2 cellular contexts compared by ENCODE assay signal in the genomic region with DNA sequence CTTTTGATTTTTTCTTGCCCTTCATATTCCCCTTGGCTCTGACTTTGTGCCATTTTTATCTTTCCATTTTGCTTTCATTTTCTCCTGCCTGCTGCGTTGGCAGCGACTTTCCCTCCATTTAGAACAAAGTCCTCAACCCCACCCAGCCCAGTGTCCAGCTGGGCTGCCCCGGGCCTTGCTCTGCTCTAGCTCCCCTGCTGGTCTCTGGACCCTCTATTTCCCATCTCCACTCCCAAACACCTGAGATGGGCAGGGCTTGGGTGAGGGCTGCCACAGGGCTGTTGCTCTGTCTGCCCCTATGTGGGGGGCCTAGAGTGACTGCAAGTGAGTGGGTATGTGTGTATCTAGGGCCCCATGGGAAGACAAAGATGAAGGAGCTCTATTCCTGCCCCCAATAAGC.
A peak's percentile ranks its signal among the peaks of the same experiment; 100 is the strongest.
TF ChIP-seq lines count a peak whose summit lies in the region.

No MANE protein-coding gene starts in this region.

TF ChIP-seq in HEK293, 187 proteins besides CTCF, POLR2A, EP300 and RAD21:
- no peak for TF ChIP-seq ZBTB48 (tag by site-specific recombination; IDR thresholded peaks at IDR 0.05)
- no peak for TF ChIP-seq ZNF341 (tag by site-specific recombination; IDR thresholded peaks at IDR 0.05; ENCODE audit: low read depth)
- TF ChIP-seq ZNF391 (tag by site-specific recombination; IDR thresholded peaks at IDR 0.05; ENCODE audit: borderline replicate concordance, low read depth): no peak
- no peak for TF ChIP-seq ZNF433 (tag by site-specific recombination; IDR thresholded peaks at IDR 0.05; ENCODE audit: low read depth)
- TF ChIP-seq PRDM1 (tag by site-specific recombination; IDR thresholded peaks at IDR 0.05): 0 out of 2 replicates have a peak, but pooled peaks have one; percentile 22
- no peak for TF ChIP-seq ZNF112 (tag by site-specific recombination; IDR thresholded peaks at IDR 0.05)
- no peak for TF ChIP-seq ZNF768 (tag by site-specific recombination; IDR thresholded peaks at IDR 0.05)
- no peak for TF ChIP-seq ZEB2 (tag by site-specific recombination; IDR thresholded peaks at IDR 0.05)
- TF ChIP-seq ZNF274 (IDR thresholded peaks at IDR 0.05; ENCODE audit: low read length): no peak
- no peak for TF ChIP-seq ZNF274 (tag by site-specific recombination; IDR thresholded peaks at IDR 0.05; ENCODE audit: borderline replicate concordance)
- TF ChIP-seq, protein P1, sequence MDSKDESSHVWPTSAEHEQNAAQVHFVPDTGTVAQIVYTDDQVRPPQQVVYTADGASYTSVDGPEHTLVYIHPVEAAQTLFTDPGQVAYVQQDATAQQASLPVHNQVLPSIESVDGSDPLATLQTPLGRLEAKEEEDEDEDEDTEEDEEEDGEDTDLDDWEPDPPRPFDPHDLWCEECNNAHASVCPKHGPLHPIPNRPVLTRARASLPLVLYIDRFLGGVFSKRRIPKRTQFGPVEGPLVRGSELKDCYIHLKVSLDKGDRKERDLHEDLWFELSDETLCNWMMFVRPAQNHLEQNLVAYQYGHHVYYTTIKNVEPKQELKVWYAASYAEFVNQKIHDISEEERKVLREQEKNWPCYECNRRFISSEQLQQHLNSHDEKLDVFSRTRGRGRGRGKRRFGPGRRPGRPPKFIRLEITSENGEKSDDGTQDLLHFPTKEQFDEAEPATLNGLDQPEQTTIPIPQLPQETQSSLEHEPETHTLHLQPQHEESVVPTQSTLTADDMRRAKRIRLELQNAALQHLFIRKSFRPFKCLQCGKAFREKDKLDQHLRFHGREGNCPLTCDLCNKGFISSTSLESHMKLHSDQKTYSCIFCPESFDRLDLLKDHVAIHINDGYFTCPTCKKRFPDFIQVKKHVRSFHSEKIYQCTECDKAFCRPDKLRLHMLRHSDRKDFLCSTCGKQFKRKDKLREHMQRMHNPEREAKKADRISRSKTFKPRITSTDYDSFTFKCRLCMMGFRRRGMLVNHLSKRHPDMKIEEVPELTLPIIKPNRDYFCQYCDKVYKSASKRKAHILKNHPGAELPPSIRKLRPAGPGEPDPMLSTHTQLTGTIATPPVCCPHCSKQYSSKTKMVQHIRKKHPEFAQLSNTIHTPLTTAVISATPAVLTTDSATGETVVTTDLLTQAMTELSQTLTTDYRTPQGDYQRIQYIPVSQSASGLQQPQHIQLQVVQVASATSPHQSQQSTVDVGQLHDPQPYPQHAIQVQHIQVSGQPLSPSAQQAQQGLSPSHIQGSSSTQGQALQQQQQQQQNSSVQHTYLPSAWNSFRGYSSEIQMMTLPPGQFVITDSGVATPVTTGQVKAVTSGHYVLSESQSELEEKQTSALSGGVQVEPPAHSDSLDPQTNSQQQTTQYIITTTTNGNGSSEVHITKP (tag by site-specific recombination; IDR thresholded peaks at IDR 0.05): no peak
- TF ChIP-seq GLIS1 (tag by site-specific recombination; IDR thresholded peaks at IDR 0.05): peak; percentile 75; the same call in 1 of the 2 replicates

TF ChIP-seq in HepG2, 621 proteins besides CTCF, POLR2A, EP300 and RAD21 (continues in another document):
- TF ChIP-seq ZNF768 (CRISPR knock-in tag; IDR thresholded peaks at IDR 0.05): peak; percentile 76
- no peak for TF ChIP-seq IKZF1 (IDR thresholded peaks at IDR 0.05)
- TF ChIP-seq, protein P2, sequence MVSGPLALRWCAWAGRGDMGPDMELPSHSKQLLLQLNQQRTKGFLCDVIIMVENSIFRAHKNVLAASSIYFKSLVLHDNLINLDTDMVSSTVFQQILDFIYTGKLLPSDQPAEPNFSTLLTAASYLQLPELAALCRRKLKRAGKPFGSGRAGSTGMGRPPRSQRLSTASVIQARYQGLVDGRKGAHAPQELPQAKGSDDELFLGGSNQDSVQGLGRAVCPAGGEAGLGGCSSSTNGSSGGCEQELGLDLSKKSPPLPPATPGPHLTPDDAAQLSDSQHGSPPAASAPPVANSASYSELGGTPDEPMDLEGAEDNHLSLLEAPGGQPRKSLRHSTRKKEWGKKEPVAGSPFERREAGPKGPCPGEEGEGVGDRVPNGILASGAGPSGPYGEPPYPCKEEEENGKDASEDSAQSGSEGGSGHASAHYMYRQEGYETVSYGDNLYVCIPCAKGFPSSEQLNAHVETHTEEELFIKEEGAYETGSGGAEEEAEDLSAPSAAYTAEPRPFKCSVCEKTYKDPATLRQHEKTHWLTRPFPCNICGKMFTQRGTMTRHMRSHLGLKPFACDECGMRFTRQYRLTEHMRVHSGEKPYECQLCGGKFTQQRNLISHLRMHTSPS (CRISPR knock-in tag; IDR thresholded peaks at IDR 0.05; ENCODE audit: low read depth): 0 out of 2 replicates have a peak, but pooled peaks have one; percentile 23
- TF ChIP-seq ZNF180 (CRISPR knock-in tag; IDR thresholded peaks at IDR 0.05; ENCODE audit: borderline replicate concordance, low read depth): no peak
- 0 out of 2 replicates have a peak, but pooled peaks have one; percentile 36 for TF ChIP-seq ZSCAN21 (CRISPR knock-in tag; IDR thresholded peaks at IDR 0.05; ENCODE audit: borderline replicate concordance)
- 0 out of 2 replicates have a peak, but pooled peaks have one; percentile 40 for TF ChIP-seq ZBTB7A (CRISPR knock-in tag; IDR thresholded peaks at IDR 0.05)
- no peak for TF ChIP-seq NFE2L1 (CRISPR knock-in tag; IDR thresholded peaks at IDR 0.05; ENCODE audit: borderline replicate concordance)
- TF ChIP-seq SUZ12 (IDR thresholded peaks at IDR 0.05; ENCODE audit: low read depth, low read length): no peak
- no peak for TF ChIP-seq NFYC (CRISPR knock-in tag; IDR thresholded peaks at IDR 0.05)
- TF ChIP-seq ZNF644 (CRISPR knock-in tag; IDR thresholded peaks at IDR 0.05; ENCODE audit: low read depth): 0 out of 2 replicates have a peak, but pooled peaks have one; percentile 12
- no peak for TF ChIP-seq ZNF773 (CRISPR knock-in tag; IDR thresholded peaks at IDR 0.05; ENCODE audit: borderline replicate concordance)
- TF ChIP-seq, protein P3, sequence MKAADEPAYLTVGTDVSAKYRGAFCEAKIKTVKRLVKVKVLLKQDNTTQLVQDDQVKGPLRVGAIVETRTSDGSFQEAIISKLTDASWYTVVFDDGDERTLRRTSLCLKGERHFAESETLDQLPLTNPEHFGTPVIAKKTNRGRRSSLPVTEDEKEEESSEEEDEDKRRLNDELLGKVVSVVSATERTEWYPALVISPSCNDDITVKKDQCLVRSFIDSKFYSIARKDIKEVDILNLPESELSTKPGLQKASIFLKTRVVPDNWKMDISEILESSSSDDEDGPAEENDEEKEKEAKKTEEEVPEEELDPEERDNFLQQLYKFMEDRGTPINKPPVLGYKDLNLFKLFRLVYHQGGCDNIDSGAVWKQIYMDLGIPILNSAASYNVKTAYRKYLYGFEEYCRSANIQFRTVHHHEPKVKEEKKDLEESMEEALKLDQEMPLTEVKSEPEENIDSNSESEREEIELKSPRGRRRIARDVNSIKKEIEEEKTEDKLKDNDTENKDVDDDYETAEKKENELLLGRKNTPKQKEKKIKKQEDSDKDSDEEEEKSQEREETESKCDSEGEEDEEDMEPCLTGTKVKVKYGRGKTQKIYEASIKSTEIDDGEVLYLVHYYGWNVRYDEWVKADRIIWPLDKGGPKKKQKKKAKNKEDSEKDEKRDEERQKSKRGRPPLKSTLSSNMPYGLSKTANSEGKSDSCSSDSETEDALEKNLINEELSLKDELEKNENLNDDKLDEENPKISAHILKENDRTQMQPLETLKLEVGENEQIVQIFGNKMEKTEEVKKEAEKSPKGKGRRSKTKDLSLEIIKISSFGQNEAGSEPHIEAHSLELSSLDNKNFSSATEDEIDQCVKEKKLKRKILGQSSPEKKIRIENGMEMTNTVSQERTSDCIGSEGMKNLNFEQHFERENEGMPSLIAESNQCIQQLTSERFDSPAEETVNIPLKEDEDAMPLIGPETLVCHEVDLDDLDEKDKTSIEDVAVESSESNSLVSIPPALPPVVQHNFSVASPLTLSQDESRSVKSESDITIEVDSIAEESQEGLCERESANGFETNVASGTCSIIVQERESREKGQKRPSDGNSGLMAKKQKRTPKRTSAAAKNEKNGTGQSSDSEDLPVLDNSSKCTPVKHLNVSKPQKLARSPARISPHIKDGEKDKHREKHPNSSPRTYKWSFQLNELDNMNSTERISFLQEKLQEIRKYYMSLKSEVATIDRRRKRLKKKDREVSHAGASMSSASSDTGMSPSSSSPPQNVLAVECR (CRISPR knock-in tag; IDR thresholded peaks at IDR 0.05; ENCODE audit: borderline replicate concordance): peak; percentile 6; the same call in 1 of the 2 replicates
- TF ChIP-seq HDAC1 (CRISPR knock-in tag; IDR thresholded peaks at IDR 0.05): 0 out of 2 replicates have a peak, but pooled peaks have one; percentile 37
- no peak for TF ChIP-seq HNRNPUL1 (IDR thresholded peaks at IDR 0.05; ENCODE audit: low read depth, low read length)
- TF ChIP-seq ZMYM4 (CRISPR knock-in tag; IDR thresholded peaks at IDR 0.05): no peak
- TF ChIP-seq, protein P4, sequence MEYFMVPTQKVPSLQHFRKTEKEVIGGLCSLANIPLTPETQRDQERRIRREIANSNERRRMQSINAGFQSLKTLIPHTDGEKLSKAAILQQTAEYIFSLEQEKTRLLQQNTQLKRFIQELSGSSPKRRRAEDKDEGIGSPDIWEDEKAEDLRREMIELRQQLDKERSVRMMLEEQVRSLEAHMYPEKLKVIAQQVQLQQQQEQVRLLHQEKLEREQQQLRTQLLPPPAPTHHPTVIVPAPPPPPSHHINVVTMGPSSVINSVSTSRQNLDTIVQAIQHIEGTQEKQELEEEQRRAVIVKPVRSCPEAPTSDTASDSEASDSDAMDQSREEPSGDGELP (IDR thresholded peaks at IDR 0.05; ENCODE audit: borderline replicate concordance, low read depth): peak; percentile 82; the same call in 1 of the 2 replicates
- TF ChIP-seq SPEN (CRISPR knock-in tag; IDR thresholded peaks at IDR 0.05; ENCODE audit: low read depth): peak; percentile 10; the same call in 1 of the 2 replicates
- peak; percentile 52 for TF ChIP-seq IRF2 (CRISPR knock-in tag; IDR thresholded peaks at IDR 0.05)
- no peak for TF ChIP-seq ZNF354B (CRISPR knock-in tag; IDR thresholded peaks at IDR 0.05)
- TF ChIP-seq, protein P5, sequence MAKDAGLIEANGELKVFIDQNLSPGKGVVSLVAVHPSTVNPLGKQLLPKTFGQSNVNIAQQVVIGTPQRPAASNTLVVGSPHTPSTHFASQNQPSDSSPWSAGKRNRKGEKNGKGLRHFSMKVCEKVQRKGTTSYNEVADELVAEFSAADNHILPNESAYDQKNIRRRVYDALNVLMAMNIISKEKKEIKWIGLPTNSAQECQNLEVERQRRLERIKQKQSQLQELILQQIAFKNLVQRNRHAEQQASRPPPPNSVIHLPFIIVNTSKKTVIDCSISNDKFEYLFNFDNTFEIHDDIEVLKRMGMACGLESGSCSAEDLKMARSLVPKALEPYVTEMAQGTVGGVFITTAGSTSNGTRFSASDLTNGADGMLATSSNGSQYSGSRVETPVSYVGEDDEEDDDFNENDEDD (CRISPR knock-in tag; IDR thresholded peaks at IDR 0.05; ENCODE audit: borderline replicate concordance): peak; percentile 22; the same call in 1 of the 2 replicates
- TF ChIP-seq HDAC2 (CRISPR knock-in tag; IDR thresholded peaks at IDR 0.05): peak; percentile 27; the same call in 1 of the 2 replicates
- TF ChIP-seq, protein P6, sequence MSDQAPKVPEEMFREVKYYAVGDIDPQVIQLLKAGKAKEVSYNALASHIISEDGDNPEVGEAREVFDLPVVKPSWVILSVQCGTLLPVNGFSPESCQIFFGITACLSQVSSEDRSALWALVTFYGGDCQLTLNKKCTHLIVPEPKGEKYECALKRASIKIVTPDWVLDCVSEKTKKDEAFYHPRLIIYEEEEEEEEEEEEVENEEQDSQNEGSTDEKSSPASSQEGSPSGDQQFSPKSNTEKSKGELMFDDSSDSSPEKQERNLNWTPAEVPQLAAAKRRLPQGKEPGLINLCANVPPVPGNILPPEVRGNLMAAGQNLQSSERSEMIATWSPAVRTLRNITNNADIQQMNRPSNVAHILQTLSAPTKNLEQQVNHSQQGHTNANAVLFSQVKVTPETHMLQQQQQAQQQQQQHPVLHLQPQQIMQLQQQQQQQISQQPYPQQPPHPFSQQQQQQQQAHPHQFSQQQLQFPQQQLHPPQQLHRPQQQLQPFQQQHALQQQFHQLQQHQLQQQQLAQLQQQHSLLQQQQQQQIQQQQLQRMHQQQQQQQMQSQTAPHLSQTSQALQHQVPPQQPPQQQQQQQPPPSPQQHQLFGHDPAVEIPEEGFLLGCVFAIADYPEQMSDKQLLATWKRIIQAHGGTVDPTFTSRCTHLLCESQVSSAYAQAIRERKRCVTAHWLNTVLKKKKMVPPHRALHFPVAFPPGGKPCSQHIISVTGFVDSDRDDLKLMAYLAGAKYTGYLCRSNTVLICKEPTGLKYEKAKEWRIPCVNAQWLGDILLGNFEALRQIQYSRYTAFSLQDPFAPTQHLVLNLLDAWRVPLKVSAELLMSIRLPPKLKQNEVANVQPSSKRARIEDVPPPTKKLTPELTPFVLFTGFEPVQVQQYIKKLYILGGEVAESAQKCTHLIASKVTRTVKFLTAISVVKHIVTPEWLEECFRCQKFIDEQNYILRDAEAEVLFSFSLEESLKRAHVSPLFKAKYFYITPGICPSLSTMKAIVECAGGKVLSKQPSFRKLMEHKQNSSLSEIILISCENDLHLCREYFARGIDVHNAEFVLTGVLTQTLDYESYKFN (CRISPR knock-in tag; conservative IDR thresholded peaks at IDR 0.05): peak; percentile 33; the same call in 1 of the 2 replicates
- no peak for TF ChIP-seq ARNT (IDR thresholded peaks at IDR 0.05)
- no peak for TF ChIP-seq HNRNPLL (IDR thresholded peaks at IDR 0.05; ENCODE audit: low read depth, low read length, poor library complexity, severe bottlenecking)
- peak; percentile 43; the same call in 1 of the 2 replicates for TF ChIP-seq ZFX (CRISPR knock-in tag; IDR thresholded peaks at IDR 0.05; ENCODE audit: low read depth)
- 0 out of 2 replicates have a peak, but pooled peaks have one; percentile 7 for TF ChIP-seq ZNF329 (CRISPR knock-in tag; IDR thresholded peaks at IDR 0.05; ENCODE audit: low read depth)
- TF ChIP-seq PLRG1 (conservative IDR thresholded peaks at IDR 0.05): no peak
- 0 out of 2 replicates have a peak, but pooled peaks have one; percentile 2 for TF ChIP-seq DMAP1 (CRISPR knock-in tag; IDR thresholded peaks at IDR 0.05)
- no peak for TF ChIP-seq ZNF562 (CRISPR knock-in tag; IDR thresholded peaks at IDR 0.05; ENCODE audit: borderline replicate concordance)
- TF ChIP-seq ZNF614 (CRISPR knock-in tag; IDR thresholded peaks at IDR 0.05; ENCODE audit: borderline replicate concordance): no peak
- TF ChIP-seq NCOA1 (CRISPR knock-in tag; IDR thresholded peaks at IDR 0.05): 0 out of 2 replicates have a peak, but pooled peaks have one; percentile 28
- 0 out of 2 replicates have a peak, but pooled peaks have one; percentile 11 for TF ChIP-seq HNF4G (IDR thresholded peaks at IDR 0.05; ENCODE audit: borderline replicate concordance, low read depth, low read length)
- no peak for TF ChIP-seq HNF4G (CRISPR knock-in tag; IDR thresholded peaks at IDR 0.05; ENCODE audit: borderline replicate concordance, low read depth)
- TF ChIP-seq CREM (IDR thresholded peaks at IDR 0.05): no peak
- TF ChIP-seq CREM (CRISPR knock-in tag; IDR thresholded peaks at IDR 0.05): no peak
- TF ChIP-seq ZFP37 (CRISPR knock-in tag; IDR thresholded peaks at IDR 0.05; ENCODE audit: borderline replicate concordance): no peak
- peak; percentile 75 for TF ChIP-seq HNF4A (CRISPR knock-in tag; IDR thresholded peaks at IDR 0.05)
- TF ChIP-seq ZNF121 (CRISPR knock-in tag; IDR thresholded peaks at IDR 0.05): peak; percentile 59; the same call in 1 of the 2 replicates
- TF ChIP-seq, protein P7, sequence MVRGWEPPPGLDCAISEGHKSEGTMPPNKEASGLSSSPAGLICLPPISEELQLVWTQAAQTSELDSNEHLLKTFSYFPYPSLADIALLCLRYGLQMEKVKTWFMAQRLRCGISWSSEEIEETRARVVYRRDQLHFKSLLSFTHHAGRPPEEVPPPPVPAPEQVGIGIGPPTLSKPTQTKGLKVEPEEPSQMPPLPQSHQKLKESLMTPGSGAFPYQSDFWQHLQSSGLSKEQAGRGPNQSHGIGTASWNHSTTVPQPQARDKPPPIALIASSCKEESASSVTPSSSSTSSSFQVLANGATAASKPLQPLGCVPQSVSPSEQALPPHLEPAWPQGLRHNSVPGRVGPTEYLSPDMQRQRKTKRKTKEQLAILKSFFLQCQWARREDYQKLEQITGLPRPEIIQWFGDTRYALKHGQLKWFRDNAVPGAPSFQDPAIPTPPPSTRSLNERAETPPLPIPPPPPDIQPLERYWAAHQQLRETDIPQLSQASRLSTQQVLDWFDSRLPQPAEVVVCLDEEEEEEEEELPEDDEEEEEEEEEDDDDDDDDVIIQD (CRISPR knock-in tag; IDR thresholded peaks at IDR 0.05; ENCODE audit: low read depth): no peak
